12 cellular contexts compared by ENCODE assay signal in the genomic region with DNA sequence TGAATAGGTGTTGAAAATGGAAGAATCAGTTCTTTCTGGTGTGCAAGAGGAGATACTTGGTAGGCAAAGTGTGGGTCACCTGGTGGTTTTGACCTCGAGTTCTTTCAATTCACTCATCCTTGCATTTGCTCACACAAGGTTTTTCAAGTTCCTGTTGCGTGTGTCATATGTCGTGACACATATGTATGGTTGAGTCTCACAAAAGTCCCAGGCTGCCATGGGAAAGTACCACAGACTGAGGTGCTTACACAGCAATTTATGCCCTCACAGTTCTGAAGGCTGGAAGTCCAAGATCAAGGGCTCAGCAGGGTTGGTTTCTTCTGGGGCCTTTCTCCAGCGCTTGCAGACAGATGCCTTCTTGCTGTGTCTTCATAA.
A peak's percentile ranks its signal among the peaks of the same experiment; 100 is the strongest.
DNase-seq lines count a peak whose midpoint lies in the region; ATAC-seq, FAIRE-seq and TF ChIP-seq lines count a peak whose summit lies in the region.
"Had no signal": no experiment of that assay in that cellular context is flagged by ENCODE, and none has a peak within 500 bp of the region (broad histone marks: within the 10 kb centered on the region; RNA-seq: fewer than 3 reads in every experiment).

No MANE protein-coding gene starts in this region.

- no peak for ATAC-seq in CD4-positive, alpha-beta T cell (ENCODE audit: poor library complexity)
- ATAC-seq in HG03558 (IDR thresholded peaks at IDR 0.05; ENCODE audit: extremely low read depth, unreplicated experiment) = peak; percentile 29
- ATAC-seq: HCT116 had no signal

- H3K27ac Mint-ChIP-seq in CD4-positive, alpha-beta T cell = peak overlapping the region; percentile 98

- H3K27me3 Mint-ChIP-seq in CD4-positive, alpha-beta T cell = no peaks in the 10 kb centered on the region

- no peaks in the 10 kb centered on the region for H3K9me3 Mint-ChIP-seq in CD4-positive, alpha-beta T cell

- peaks cover 58% of the 10 kb centered on the region for H3K4me1 ChIP-seq in effector memory CD4-positive, alpha-beta T cell (ENCODE audit: control insufficient read depth, insufficient read depth, low read length, poor library complexity, severe bottlenecking)

- peaks cover 94% of the 10 kb centered on the region for H3K4me1 Mint-ChIP-seq in CD4-positive, alpha-beta T cell (ENCODE audit: low read depth)

- no peaks in the 10 kb centered on the region for H3K27me3 ChIP-seq in CD4-positive, alpha-beta T cell (ENCODE audit: control insufficient read depth, insufficient read depth, low read length)
- no peaks in the 10 kb centered on the region for H3K27me3 ChIP-seq in effector memory CD4-positive, alpha-beta T cell (replicated peaks; ENCODE audit: control insufficient read depth, insufficient read depth, low read length, poor library complexity, severe bottlenecking)

- intact Hi-C loops in CD4-positive, alpha-beta T cell (cut with DNase I, micrococcal nuclease) = no loop called here

- H3K36me3 ChIP-seq in effector memory CD4-positive, alpha-beta T cell (ENCODE audit: control insufficient read depth, insufficient read depth, low read length) = no peaks in the 10 kb centered on the region

- peaks cover 55% of the 10 kb centered on the region for H3K36me3 Mint-ChIP-seq in CD4-positive, alpha-beta T cell (ENCODE audit: low read depth)

- no peaks in the 10 kb centered on the region for H3K9me3 ChIP-seq in CD4-positive, alpha-beta T cell (ENCODE audit: control insufficient read depth, low read length)
- no peaks in the 10 kb centered on the region for H3K9me3 ChIP-seq in effector memory CD4-positive, alpha-beta T cell (ENCODE audit: control insufficient read depth, low read length)

- no peak overlapping the region for H3K4me3 ChIP-seq in effector memory CD4-positive, alpha-beta T cell (ENCODE audit: insufficient read depth, low read depth, low read length, poor library complexity, severe bottlenecking)

- DNase-seq in CD4-positive, alpha-beta T cell = no peak
- DNase-seq in GM19239 (ENCODE audit: insufficient read length, low spot score) = no peak
- no peak for DNase-seq in effector memory CD4-positive, alpha-beta T cell
- no peak for DNase-seq in hippocampal formation (lab: John Stamatoyannopoulos, UW)
- DNase-seq in NK-92 (lab: John Stamatoyannopoulos, UW; ENCODE audit: unreplicated experiment) = no peak
- DNase-seq in NCI-H524 treated with DMSO at 0.1 percent for 48 hours (lab: John Stamatoyannopoulos, UW) = no peak
- no peak for DNase-seq in NCI-H774 (lab: John Stamatoyannopoulos, UW)
- DNase-seq: C1 segment of cervical spinal cord, NCI-H2171 had no signal

- peak overlapping the region; percentile 20 for H3K4me3 Mint-ChIP-seq in CD4-positive, alpha-beta T cell

- FAIRE-seq in GM19239 (lab: Jason Lieb, UNC) = peak; percentile 79
- FAIRE-seq: endometrium had no signal

- CTCF ChIA-PET in CD4-positive, alpha-beta T cell (lab: Charles Lee) = no interaction called here

- no peak overlapping the region for H3K27ac ChIP-seq in CD4-positive, alpha-beta T cell (ENCODE audit: low read depth, low read length)
- H3K27ac ChIP-seq in effector memory CD4-positive, alpha-beta T cell (ENCODE audit: insufficient read depth, low read length, poor library complexity, severe bottlenecking) = peak overlapping the region; percentile 46

- POLR2A ChIA-PET in CD4-positive, alpha-beta T cell (lab: Charles Lee) = interaction anchor here (0.6 to 1.4 kb wide), 4 partner anchors 8 to 152 kb away, joined by 3 to 5 read pairs (median 4); no protein-coding TSS in a partner anchor

- TF ChIP-seq CTCF in CD4-positive, alpha-beta T cell (IDR thresholded peaks at IDR 0.05) = no peak
